In the genomic region with DNA sequence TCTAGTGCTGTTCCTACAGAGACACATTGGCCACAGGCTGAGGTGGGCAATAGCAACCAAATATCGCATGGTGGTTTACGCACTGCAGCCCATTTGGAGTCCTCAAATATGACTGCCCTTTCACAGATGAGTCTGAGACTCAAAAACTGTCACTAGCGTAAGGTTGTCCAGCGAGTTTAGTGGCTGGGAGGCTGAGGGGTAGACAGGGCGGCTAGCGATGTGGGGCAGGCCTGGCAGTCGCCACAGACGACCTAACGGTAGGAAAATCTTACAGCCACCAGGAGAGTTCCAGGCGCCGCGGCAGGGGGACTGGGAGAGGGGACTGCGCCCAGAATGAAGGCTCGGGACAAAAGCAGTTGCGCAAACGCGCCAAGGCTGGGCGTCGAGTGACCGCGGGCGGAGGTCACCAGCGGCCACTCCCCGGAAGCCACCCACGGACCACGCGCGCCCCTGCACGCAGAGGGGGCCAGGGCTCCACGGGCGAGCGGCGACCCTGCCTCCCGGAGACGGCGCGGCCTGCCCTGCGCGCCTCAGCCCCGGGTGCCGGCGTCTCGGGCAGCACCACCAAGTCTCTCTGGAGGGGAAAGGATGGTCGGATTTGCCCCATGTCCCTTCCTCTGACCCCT, we compare ENCODE assay signal across 8 cellular contexts. TPM values are rescaled to one million over a fixed set of nuclear protein-coding genes. Genes with fewer than 3 reads are reported as not detected.
A peak's percentile ranks its signal among the peaks of the same experiment; 100 is the strongest.
DNase-seq lines count a peak whose midpoint lies in the region; ATAC-seq and TF ChIP-seq lines count a peak whose summit lies in the region.

No MANE protein-coding gene starts in this region.

- H3K27me3 ChIP-seq in ectodermal cell (ENCODE audit: control insufficient read depth, insufficient read depth, low read length, poor library complexity, severe bottlenecking) = no peaks in the 10 kb centered on the region
- H3K27me3 ChIP-seq in vagina = no peaks in the 10 kb centered on the region

- H3K9me3 ChIP-seq in ectodermal cell (ENCODE audit: control insufficient read depth, low read length) = no peaks in the 10 kb centered on the region
- H3K9me3 ChIP-seq in vagina = no peaks in the 10 kb centered on the region

- H3K27ac ChIP-seq in ectodermal cell (ENCODE audit: insufficient read depth, low read depth, low read length, poor library complexity, severe bottlenecking) (peak overlapping the region; percentile 67), vagina (peak overlapping the region; percentile 100)

- TF ChIP-seq CTCF in mesothelial cell of epicardium (IDR thresholded peaks at IDR 0.05; ENCODE audit: unreplicated experiment) = no peak
- peak in 1 of 3 experiments; percentile 5 for TF ChIP-seq CTCF in vagina (IDR thresholded peaks at IDR 0.05)

- no peaks in the 10 kb centered on the region for H3K9me3 Mint-ChIP-seq in mesothelial cell of epicardium

- H3K4me1 ChIP-seq in ectodermal cell (ENCODE audit: control insufficient read depth, insufficient read depth, low read length) = peaks cover 14% of the 10 kb centered on the region
- peaks cover 59% of the 10 kb centered on the region for H3K4me1 ChIP-seq in vagina

- H3K4me3 ChIP-seq in ectodermal cell (ENCODE audit: insufficient read depth, low read depth, low read length) = peak overlapping the region; percentile 83
- H3K4me3 ChIP-seq in vagina = peak overlapping the region; percentile 63 to 98

- ATAC-seq in GM19455 (IDR thresholded peaks at IDR 0.05; ENCODE audit: unreplicated experiment) = peak; percentile 9
- no peak for ATAC-seq in HG03457 (IDR thresholded peaks at IDR 0.05; ENCODE audit: unreplicated experiment)

- TF ChIP-seq POLR2A in vagina (IDR thresholded peaks at IDR 0.05) = no peak

- peak overlapping the region; percentile 84 for H3K4me3 Mint-ChIP-seq in mesothelial cell of epicardium

- H3K27me3 Mint-ChIP-seq in mesothelial cell of epicardium (ENCODE audit: low read depth) = no peaks in the 10 kb centered on the region

- no peaks in the 10 kb centered on the region for H3K36me3 Mint-ChIP-seq in mesothelial cell of epicardium

- DNase-seq in AG08396 (ENCODE audit: low spot score) (peak; percentile 30), OCI-M1 (lab: John Stamatoyannopoulos, UW) (peak; percentile 82), mesothelial cell of epicardium (ENCODE audit: low spot score in 2 of 2, unreplicated experiment in 2 of 2) (peak in 1 of 2 experiments; percentile 58), vagina (ENCODE audit: extremely low spot score in 2 of 2) (no peak), NCI-H2107 (lab: John Stamatoyannopoulos, UW) (no peak)

- H3K27ac Mint-ChIP-seq in mesothelial cell of epicardium = peak overlapping the region; percentile 99

- H3K4me1 Mint-ChIP-seq in mesothelial cell of epicardium = peaks cover 38% of the 10 kb centered on the region

- intact Hi-C loops in vagina (cut with DNase I) = no loop called here

- 10% methylated on average over 44 of the region's 44 CpGs for WGBS in ectodermal cell, 2 experiments

- H3K36me3 ChIP-seq in ectodermal cell (ENCODE audit: control insufficient read depth, insufficient read depth, low read length) (no peaks in the 10 kb centered on the region), vagina (no peaks in the 10 kb centered on the region)

RNA-seq across cellular contexts. Expression of a gene that starts 0.7 kb away (rescaled TPM):
- polyA plus RNA-seq in ectodermal cell (2013, experiment 1 of 4) = 73.2 TPM
- polyA plus RNA-seq in ectodermal cell (2013, experiment 2 of 4) = 74.6 TPM
- polyA plus RNA-seq in ectodermal cell (2013, experiment 3 of 4) = 61.9 TPM
- polyA plus RNA-seq in ectodermal cell (2013, experiment 4 of 4) = 66.8 TPM
- total RNA-seq in mesothelial cell of epicardium (39.6 to 41.6 TPM (median 41.2 TPM) in 3 replicates), vagina (44.9 TPM)

RNA-seq across cellular contexts. Expression of a gene that starts 7.9 kb away (rescaled TPM):
- polyA plus RNA-seq in ectodermal cell (2013, experiment 1 of 4) = 14.9 TPM
- polyA plus RNA-seq in ectodermal cell (2013, experiment 2 of 4) = 17.2 TPM
- 11.0 TPM for polyA plus RNA-seq in ectodermal cell (2013, experiment 3 of 4)
- polyA plus RNA-seq in ectodermal cell (2013, experiment 4 of 4) = 11.6 TPM
- total RNA-seq in mesothelial cell of epicardium (37.0 to 38.1 TPM (median 37.3 TPM) in 3 replicates), vagina (93.3 TPM)

Comparison
In these comparisons a context has a peak if more than half of its experiments do, and no peak if none do; other contexts are left out.
1. DNase-seq: peak in AG08396 (single experiment) and OCI-M1 (single experiment); none in vagina (0 of 2) and NCI-H2107 (single experiment).